18 cellular contexts compared by ENCODE assay signal in the genomic region with DNA sequence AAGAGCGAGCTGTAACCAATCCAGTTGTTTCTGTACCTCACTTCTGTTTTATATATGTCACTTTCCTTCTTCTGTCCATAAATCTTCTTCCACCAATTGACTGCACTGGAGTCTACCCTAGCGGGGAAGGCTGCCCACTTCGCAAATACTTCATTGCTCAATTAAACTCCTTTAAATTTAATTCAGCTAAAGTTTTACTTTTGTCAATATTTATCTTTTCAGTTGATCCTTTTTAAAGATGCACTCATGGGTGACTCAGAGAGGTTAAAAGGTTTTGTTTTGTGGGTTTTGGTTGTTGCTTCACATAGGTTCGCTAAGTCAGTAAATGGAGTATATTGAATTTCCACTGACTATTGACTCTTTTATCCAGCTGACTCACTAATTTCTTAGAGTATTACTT.
A peak's percentile ranks its signal among the peaks of the same experiment; 100 is the strongest.
DNase-seq lines count a peak whose midpoint lies in the region; ATAC-seq lines count a peak whose summit lies in the region.
"Had no signal": no experiment of that assay in that cellular context is flagged by ENCODE, and none has a peak within 500 bp of the region (broad histone marks: within the 10 kb centered on the region; RNA-seq: fewer than 3 reads in every experiment).

No MANE protein-coding gene starts in this region.

- H3K4me3 Mint-ChIP-seq in activated CD8-positive, alpha-beta T cell treated with anti-CD3 and anti-CD28 coated beads, Interleukin-2, amount 10 ng/mL, durations not matched to agents 7 days and 5 days, result no peak overlapping the region
- H3K4me3 Mint-ChIP-seq in activated CD4-positive, alpha-beta T cell treated with anti-CD3 and anti-CD28 coated beads, Interleukin-2, amount 10 ng/mL, durations not matched to agents 24 days and 14 days, result no peak overlapping the region
- H3K4me3 Mint-ChIP-seq in CD8-positive, alpha-beta memory T cell, result no peak overlapping the region
- H3K4me3 Mint-ChIP-seq: activated naive CD8-positive, alpha-beta T cell treated with anti-CD3 and anti-CD28 coated beads, Interleukin-2, amount 50 U/mL, for 24 hours; B cell; naive thymus-derived CD4-positive, alpha-beta T cell; stimulated activated naive CD8-positive, alpha-beta T cell treated with anti-CD3 and anti-CD28 coated beads, Interleukin-15, amount 100 ng/mL, for 72 hours had no signal

- DNase-seq in COLO668 (lab: John Stamatoyannopoulos, UW; ENCODE audit: unreplicated experiment), result peak; percentile 23
- peak; percentile 13 for DNase-seq in LHCN-M2 (ENCODE audit: low read depth)
- DNase-seq in RPMI7951 (ENCODE audit: low read depth), result peak; percentile 18
- peak; percentile 3 for DNase-seq in fibroblast of the conjunctiva (ENCODE audit: low read depth)
- no peak for DNase-seq in activated CD8-positive, alpha-beta T cell treated with anti-CD3 and anti-CD28 coated beads, Interleukin-2, amount 10 ng/mL, durations not matched to agents 7 days and 5 days
- no peak for DNase-seq in activated CD4-positive, alpha-beta T cell treated with anti-CD3 and anti-CD28 coated beads, Interleukin-2, amount 10 ng/mL, durations not matched to agents 24 days and 14 days
- DNase-seq in CD8-positive, alpha-beta memory T cell, result no peak
- DNase-seq in GM19240 (ENCODE audit: insufficient read length, low spot score), result no peak
- DNase-seq: activated naive CD8-positive, alpha-beta T cell treated with anti-CD3 and anti-CD28 coated beads, Interleukin-2, amount 50 U/mL, for 24 hours; foreskin melanocyte; naive thymus-derived CD4-positive, alpha-beta T cell; NCI-H524; stimulated activated naive CD8-positive, alpha-beta T cell treated with anti-CD3 and anti-CD28 coated beads, Interleukin-15, amount 100 ng/mL, for 72 hours had no signal

- H3K4me1 ChIP-seq in CD8-positive, alpha-beta memory T cell (ENCODE audit: insufficient read depth, low read length), result no peaks in the 10 kb centered on the region
- H3K4me1 ChIP-seq: right atrium auricular region had no signal

- no peaks in the 10 kb centered on the region for H3K4me1 Mint-ChIP-seq in activated CD8-positive, alpha-beta T cell treated with anti-CD3 and anti-CD28 coated beads, Interleukin-2, amount 10 ng/mL, durations not matched to agents 7 days and 5 days (ENCODE audit: low read depth)
- no peaks in the 10 kb centered on the region for H3K4me1 Mint-ChIP-seq in activated CD4-positive, alpha-beta T cell treated with anti-CD3 and anti-CD28 coated beads, Interleukin-2, amount 10 ng/mL, durations not matched to agents 24 days and 14 days
- H3K4me1 Mint-ChIP-seq in CD8-positive, alpha-beta memory T cell, result no peaks in the 10 kb centered on the region
- H3K4me1 Mint-ChIP-seq: activated naive CD8-positive, alpha-beta T cell treated with anti-CD3 and anti-CD28 coated beads, Interleukin-2, amount 50 U/mL, for 24 hours; naive thymus-derived CD4-positive, alpha-beta T cell; stimulated activated naive CD8-positive, alpha-beta T cell treated with anti-CD3 and anti-CD28 coated beads, Interleukin-15, amount 100 ng/mL, for 72 hours had no signal

- no peak overlapping the region for H3K27ac Mint-ChIP-seq in activated CD8-positive, alpha-beta T cell treated with anti-CD3 and anti-CD28 coated beads, Interleukin-2, amount 10 ng/mL, durations not matched to agents 7 days and 5 days
- no peak overlapping the region for H3K27ac Mint-ChIP-seq in activated CD4-positive, alpha-beta T cell treated with anti-CD3 and anti-CD28 coated beads, Interleukin-2, amount 10 ng/mL, durations not matched to agents 24 days and 14 days
- H3K27ac Mint-ChIP-seq in CD8-positive, alpha-beta memory T cell, result no peak overlapping the region
- H3K27ac Mint-ChIP-seq: activated naive CD8-positive, alpha-beta T cell treated with anti-CD3 and anti-CD28 coated beads, Interleukin-2, amount 50 U/mL, for 24 hours; B cell; naive thymus-derived CD4-positive, alpha-beta T cell; stimulated activated naive CD8-positive, alpha-beta T cell treated with anti-CD3 and anti-CD28 coated beads, Interleukin-15, amount 100 ng/mL, for 72 hours had no signal

- no peaks in the 10 kb centered on the region for H3K27me3 ChIP-seq in CD8-positive, alpha-beta memory T cell (ENCODE audit: insufficient read depth, low read length, poor library complexity, severe bottlenecking)
- H3K27me3 ChIP-seq: right atrium auricular region had no signal

- H3K36me3 ChIP-seq in CD8-positive, alpha-beta memory T cell (ENCODE audit: insufficient read depth, low read length), result no peaks in the 10 kb centered on the region
- H3K36me3 ChIP-seq: right atrium auricular region had no signal

- H3K27me3 Mint-ChIP-seq in activated CD8-positive, alpha-beta T cell treated with anti-CD3 and anti-CD28 coated beads, Interleukin-2, amount 10 ng/mL, durations not matched to agents 7 days and 5 days (ENCODE audit: low read depth), result no peaks in the 10 kb centered on the region
- no peaks in the 10 kb centered on the region for H3K27me3 Mint-ChIP-seq in activated CD4-positive, alpha-beta T cell treated with anti-CD3 and anti-CD28 coated beads, Interleukin-2, amount 10 ng/mL, durations not matched to agents 24 days and 14 days
- H3K27me3 Mint-ChIP-seq in CD8-positive, alpha-beta memory T cell, result no peaks in the 10 kb centered on the region
- H3K27me3 Mint-ChIP-seq: activated naive CD8-positive, alpha-beta T cell treated with anti-CD3 and anti-CD28 coated beads, Interleukin-2, amount 50 U/mL, for 24 hours; B cell; naive thymus-derived CD4-positive, alpha-beta T cell; stimulated activated naive CD8-positive, alpha-beta T cell treated with anti-CD3 and anti-CD28 coated beads, Interleukin-15, amount 100 ng/mL, for 72 hours had no signal

- H3K9me3 ChIP-seq in CD8-positive, alpha-beta memory T cell (ENCODE audit: low read length), result no peaks in the 10 kb centered on the region
- H3K9me3 ChIP-seq: right atrium auricular region had no signal

- no peaks in the 10 kb centered on the region for H3K36me3 Mint-ChIP-seq in activated CD8-positive, alpha-beta T cell treated with anti-CD3 and anti-CD28 coated beads, Interleukin-2, amount 10 ng/mL, durations not matched to agents 7 days and 5 days (ENCODE audit: low read depth)
- H3K36me3 Mint-ChIP-seq in activated CD4-positive, alpha-beta T cell treated with anti-CD3 and anti-CD28 coated beads, Interleukin-2, amount 10 ng/mL, durations not matched to agents 24 days and 14 days (ENCODE audit: low read depth), result no peaks in the 10 kb centered on the region
- H3K36me3 Mint-ChIP-seq in CD8-positive, alpha-beta memory T cell, result no peaks in the 10 kb centered on the region

- no peak overlapping the region for H3K4me3 ChIP-seq in CD8-positive, alpha-beta memory T cell (ENCODE audit: low read length)
- H3K4me3 ChIP-seq: coronary artery, right atrium auricular region had no signal

- no peak for ATAC-seq in activated CD8-positive, alpha-beta T cell treated with anti-CD3 and anti-CD28 coated beads, Interleukin-2, amount 10 ng/mL, durations not matched to agents 7 days and 5 days
- ATAC-seq: activated naive CD8-positive, alpha-beta T cell treated with anti-CD3 and anti-CD28 coated beads, Interleukin-2, amount 50 U/mL, for 24 hours; naive thymus-derived CD4-positive, alpha-beta T cell; Right ventricle myocardium inferior; stimulated activated naive CD8-positive, alpha-beta T cell treated with anti-CD3 and anti-CD28 coated beads, Interleukin-15, amount 100 ng/mL, for 72 hours had no signal

- intact Hi-C loops in activated CD4-positive, alpha-beta T cell treated with anti-CD3 and anti-CD28 coated beads, Interleukin-2, amount 10 ng/mL, durations not matched to agents 24 days and 14 days (cut with micrococcal nuclease), result no loop called here

- POLR2A ChIA-PET in activated CD8-positive, alpha-beta T cell treated with anti-CD3 and anti-CD28 coated beads, Interleukin-2, amount 10 ng/mL, durations not matched to agents 7 days and 5 days (lab: Charles Lee), result no interaction called here
- POLR2A ChIA-PET in CD8-positive, alpha-beta memory T cell (lab: Charles Lee), result no interaction called here

- CTCF ChIA-PET in activated CD8-positive, alpha-beta T cell treated with anti-CD3 and anti-CD28 coated beads, Interleukin-2, amount 10 ng/mL, durations not matched to agents 7 days and 5 days (lab: Charles Lee), result no interaction called here
- CTCF ChIA-PET in CD8-positive, alpha-beta memory T cell (lab: Charles Lee), result no interaction called here

- no peak overlapping the region for H3K27ac ChIP-seq in CD8-positive, alpha-beta memory T cell (ENCODE audit: low read depth, low read length)
- H3K27ac ChIP-seq: coronary artery, right atrium auricular region, VCaP had no signal

- H3K9me3 Mint-ChIP-seq in activated CD8-positive, alpha-beta T cell treated with anti-CD3 and anti-CD28 coated beads, Interleukin-2, amount 10 ng/mL, durations not matched to agents 7 days and 5 days (ENCODE audit: insufficient read depth), result peaks cover 9% of the 10 kb centered on the region
- peaks cover 1% of the 10 kb centered on the region for H3K9me3 Mint-ChIP-seq in activated CD4-positive, alpha-beta T cell treated with anti-CD3 and anti-CD28 coated beads, Interleukin-2, amount 10 ng/mL, durations not matched to agents 24 days and 14 days
- peaks cover 17 to 28% (median 19%) of the 10 kb centered on the region in 5 donors for H3K9me3 Mint-ChIP-seq in CD8-positive, alpha-beta memory T cell

Comparison
In these comparisons a context has a peak if more than half of its experiments do, and no peak if none do; other contexts are left out.
1. DNase-seq: peak in COLO668 (single experiment), LHCN-M2 (single experiment), RPMI7951 (single experiment) and fibroblast of the conjunctiva (single experiment); none in activated CD8-positive, alpha-beta T cell treated with anti-CD3 and anti-CD28 coated beads, Interleukin-2, amount 10 ng/mL, durations not matched to agents 7 days and 5 days (single experiment), activated CD4-positive, alpha-beta T cell treated with anti-CD3 and anti-CD28 coated beads, Interleukin-2, amount 10 ng/mL, durations not matched to agents 24 days and 14 days (single experiment), CD8-positive, alpha-beta memory T cell (0 of 5) and GM19240 (single experiment).